ENCODE assay signal across 22 cellular contexts in genomic region chr12:88167384-88167783, GRCh38.
"Had no signal": no experiment of that assay in that cellular context is flagged by ENCODE, and none has a peak within 500 bp of the region (broad histone marks: within the 10 kb centered on the region; RNA-seq: fewer than 3 reads in every experiment).

No MANE protein-coding gene starts in this region.

- H3K4me3 ChIP-seq: left lung, lung, ovary, right atrium auricular region, right lobe of liver, stomach, testis, thyroid gland, transverse colon, upper lobe of left lung had no signal

- H3K36me3 ChIP-seq: ovary had no signal

- H3K27me3 ChIP-seq: left lung, ovary, right atrium auricular region, right lobe of liver, stomach, testis, thyroid gland, transverse colon, upper lobe of left lung had no signal

- H3K4me1 ChIP-seq: left lung, right atrium auricular region, right lobe of liver, stomach, testis, thyroid gland, upper lobe of left lung had no signal

- H3K27ac ChIP-seq: left lung, ovary, right atrium auricular region, right lobe of liver, stomach, testis, thyroid gland, transverse colon, upper lobe of left lung had no signal

- H3K9me3 ChIP-seq: left lung, ovary, right atrium auricular region, right lobe of liver, stomach, testis, thyroid gland, transverse colon, upper lobe of left lung had no signal

- DNase-seq: head of caudate nucleus; hippocampal formation; islet precursor cell; left lung; mesendoderm; naive thymus-derived CD4-positive, alpha-beta T cell; ovary; right lobe of liver; stimulated activated CD4-positive, alpha-beta T cell treated with anti-CD3 and anti-CD28 coated beads, Interleukin-12 subunit alpha, Interleukin-12 subunit beta, amount 100 ng/mL, for 4 hours; stimulated activated CD4-positive, alpha-beta T cell treated with anti-CD3 and anti-CD28 coated beads, Interleukin-15, amount 100 ng/mL, for 24 hours; stimulated activated CD4-positive, alpha-beta T cell treated with anti-CD3 and anti-CD28 coated beads, Interleukin-2, amount 100 ng/mL, for 24 hours; stimulated activated CD4-positive, alpha-beta T cell treated with anti-CD3 and anti-CD28 coated beads, Interleukin-4, amount 100 ng/mL, for 1 hour; stimulated activated naive B cell treated with anti-CD40 and anti-IgM and Interleukin-4, amounts not matched to agents 10 μg/mL and 1 μg/mL and 100 μg/mL, for 72 hours; stimulated activated naive CD8-positive, alpha-beta T cell treated with anti-CD3 and anti-CD28 coated beads, Interleukin-15, Interleukin-2, amounts not matched to agents 100 U/mL and 50 U/mL, for 24 hours; stomach; testis; thyroid gland; transverse colon; upper lobe of left lung had no signal

- ATAC-seq: left lung; naive thymus-derived CD4-positive, alpha-beta T cell; natural killer cell treated with Interleukin-12 subunit alpha and Interleukin-12 subunit beta and Interleukin-15 and Interleukin-18, amount 100 ng/mL, for 72 hours; right lobe of liver; stimulated activated naive B cell treated with anti-CD40 and anti-IgM and Interleukin-4, amounts not matched to agents 10 μg/mL and 1 μg/mL and 100 μg/mL, for 72 hours; stimulated activated naive CD8-positive, alpha-beta T cell treated with anti-CD3 and anti-CD28 coated beads, Interleukin-15, Interleukin-2, amounts not matched to agents 100 U/mL and 50 U/mL, for 24 hours had no signal
